In genomic region chr1:53025034-53025777, GRCh38 we compare ENCODE assay signal across 1 cellular context.
A peak's percentile ranks its signal among the peaks of the same experiment; 100 is the strongest.
TF ChIP-seq lines count a peak whose summit lies in the region.

No MANE protein-coding gene starts in this region.

TF ChIP-seq in HepG2, 621 proteins besides CTCF, POLR2A, EP300 and RAD21 (continued from another document):
- peak; percentile 82 for TF ChIP-seq NCOR1 (IDR thresholded peaks at IDR 0.05; ENCODE audit: borderline replicate concordance, low read length)
- TF ChIP-seq ZNF614 (CRISPR knock-in tag; IDR thresholded peaks at IDR 0.05; ENCODE audit: borderline replicate concordance), result peak; percentile 91; the same call in 1 of the 2 replicates
- TF ChIP-seq ZNF616 (CRISPR knock-in tag; IDR thresholded peaks at IDR 0.05; ENCODE audit: low read depth), result no peak
- TF ChIP-seq ZNF180 (CRISPR knock-in tag; IDR thresholded peaks at IDR 0.05; ENCODE audit: borderline replicate concordance, low read depth), result no peak
- TF ChIP-seq SETDB1 (CRISPR knock-in tag; IDR thresholded peaks at IDR 0.05; ENCODE audit: borderline replicate concordance), result no peak
- no peak for TF ChIP-seq MEF2D (CRISPR knock-in tag; IDR thresholded peaks at IDR 0.05)
- no peak for TF ChIP-seq ZBTB44 (CRISPR knock-in tag; IDR thresholded peaks at IDR 0.05)
- TF ChIP-seq TFAP4 (IDR thresholded peaks at IDR 0.05; ENCODE audit: borderline replicate concordance, low read depth), result peak; percentile 18; the same call in 1 of the 2 replicates
- no peak for TF ChIP-seq ZSCAN30 (CRISPR knock-in tag; IDR thresholded peaks at IDR 0.05)
- TF ChIP-seq ZNF317 (CRISPR knock-in tag; IDR thresholded peaks at IDR 0.05), result peak; percentile 94
- no peak for TF ChIP-seq KLF9 (CRISPR knock-in tag; IDR thresholded peaks at IDR 0.05; ENCODE audit: low read depth)
- no peak for TF ChIP-seq SIN3B (IDR thresholded peaks at IDR 0.05; ENCODE audit: low read length)
- TF ChIP-seq ZNF33B (CRISPR knock-in tag; IDR thresholded peaks at IDR 0.05), result no peak
- no peak for TF ChIP-seq HINFP (CRISPR knock-in tag; IDR thresholded peaks at IDR 0.05; ENCODE audit: low read depth)
- no peak for TF ChIP-seq PREB (CRISPR knock-in tag; IDR thresholded peaks at IDR 0.05)
- TF ChIP-seq JDP2 (CRISPR knock-in tag; IDR thresholded peaks at IDR 0.05; ENCODE audit: borderline replicate concordance), result no peak
- TF ChIP-seq SCMH1 (CRISPR knock-in tag; IDR thresholded peaks at IDR 0.05; ENCODE audit: borderline replicate concordance), result no peak
- peak in 1 of 2 experiments; percentile 93; a peak in 2 of 4 replicates for TF ChIP-seq ATF4 (CRISPR knock-in tag; IDR thresholded peaks at IDR 0.05)
- TF ChIP-seq ZNF672 (CRISPR knock-in tag; IDR thresholded peaks at IDR 0.05), result no peak
- TF ChIP-seq ZFP36 (IDR thresholded peaks at IDR 0.05; ENCODE audit: borderline replicate concordance, low read depth, low read length, partially characterized antibody), result no peak
- no peak for TF ChIP-seq NRL (CRISPR knock-in tag; IDR thresholded peaks at IDR 0.05; ENCODE audit: borderline replicate concordance)
- no peak for TF ChIP-seq RARG (CRISPR knock-in tag; IDR thresholded peaks at IDR 0.05; ENCODE audit: low read depth)
- no peak for TF ChIP-seq KLF6 (CRISPR knock-in tag; IDR thresholded peaks at IDR 0.05)
- TF ChIP-seq ZNF225 (CRISPR knock-in tag; IDR thresholded peaks at IDR 0.05), result no peak
- TF ChIP-seq ZNF777 (CRISPR knock-in tag; IDR thresholded peaks at IDR 0.05), result no peak
- no peak for TF ChIP-seq ZNF18 (CRISPR knock-in tag; IDR thresholded peaks at IDR 0.05; ENCODE audit: insufficient replicate concordance)
- no peak for TF ChIP-seq ZNF773 (CRISPR knock-in tag; IDR thresholded peaks at IDR 0.05; ENCODE audit: borderline replicate concordance)
- no peak for TF ChIP-seq ZZZ3 (CRISPR knock-in tag; IDR thresholded peaks at IDR 0.05; ENCODE audit: borderline replicate concordance)
- no peak for TF ChIP-seq TBP (CRISPR knock-in tag; IDR thresholded peaks at IDR 0.05)
- no peak; the same call in 1 of the 2 replicates for TF ChIP-seq DMAP1 (CRISPR knock-in tag; IDR thresholded peaks at IDR 0.05)
- no peak for TF ChIP-seq ZBTB2 (CRISPR knock-in tag; IDR thresholded peaks at IDR 0.05; ENCODE audit: low read depth)
- TF ChIP-seq CBFB (CRISPR knock-in tag; IDR thresholded peaks at IDR 0.05), result no peak
- no peak for TF ChIP-seq MAFF (IDR thresholded peaks at IDR 0.05; ENCODE audit: low read depth, low read length)
- no peak for TF ChIP-seq KLF13 (CRISPR knock-in tag; IDR thresholded peaks at IDR 0.05)
- TF ChIP-seq CAMTA2 (CRISPR knock-in tag; IDR thresholded peaks at IDR 0.05; ENCODE audit: borderline replicate concordance), result no peak
- TF ChIP-seq ZNF350 (CRISPR knock-in tag; IDR thresholded peaks at IDR 0.05; ENCODE audit: borderline replicate concordance, low read depth), result 0 out of 2 replicates have a peak, but pooled peaks have one; percentile 21
TF ChIP-seq in HepG2: peak in this region for 132.
